In the genomic region with DNA sequence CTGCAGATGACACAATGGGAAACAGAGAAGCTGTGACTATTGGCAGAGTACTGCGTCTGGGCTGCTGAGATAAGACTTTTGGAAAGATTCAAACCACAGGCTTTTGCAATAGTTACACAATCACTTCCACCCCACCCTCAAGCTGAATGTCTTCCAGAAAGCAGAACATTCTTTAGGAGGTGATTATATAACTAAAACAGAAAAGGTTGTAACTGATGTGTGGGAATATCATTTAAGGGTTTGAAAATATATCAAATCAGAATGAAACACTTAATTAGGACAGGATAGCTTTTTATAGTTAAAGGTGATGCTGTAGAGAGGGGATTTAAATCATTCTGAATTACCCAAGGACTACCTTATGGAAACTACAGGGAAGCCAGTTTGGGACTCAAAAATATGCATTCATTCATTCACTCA, we compare ENCODE assay signal across 9 cellular contexts.
A peak's percentile ranks its signal among the peaks of the same experiment; 100 is the strongest.
DNase-seq lines count a peak whose midpoint lies in the region; ATAC-seq, FAIRE-seq and TF ChIP-seq lines count a peak whose summit lies in the region.
"Had no signal": no experiment of that assay in that cellular context is flagged by ENCODE, and none has a peak within 500 bp of the region (broad histone marks: within the 10 kb centered on the region; RNA-seq: fewer than 3 reads in every experiment).

No MANE protein-coding gene starts in this region.

- no peak overlapping the region for H3K18ac ChIP-seq in mesenchymal stem cell (ENCODE audit: low read depth in 1 of 2, low read length in 2 of 2)

- H3K4me1 ChIP-seq in A549: peaks cover 14% of the 10 kb centered on the region
- H3K4me1 ChIP-seq in mesenchymal stem cell (ENCODE audit: control insufficient read depth, insufficient read depth, low read depth, low read length): no peaks in the 10 kb centered on the region
- no peaks in the 10 kb centered on the region for H3K4me1 ChIP-seq in transverse colon

- H2AK5ac ChIP-seq in mesenchymal stem cell (ENCODE audit: low read length, severe bottlenecking): no peak overlapping the region

- no peak for FAIRE-seq in A549 (lab: Jason Lieb, UNC)
- FAIRE-seq: G401.6 had no signal

- H2BK120ac ChIP-seq in mesenchymal stem cell (ENCODE audit: low read depth, low read length): no peak overlapping the region

- H4K8ac ChIP-seq in mesenchymal stem cell (ENCODE audit: low read length): no peak overlapping the region

- H3K9me3 ChIP-seq in A549 (0 out of 3 replicates have a peak, but pooled peaks cover 4% of the 10 kb centered on the region), MG63 (peaks cover 4% of the 10 kb centered on the region), mesenchymal stem cell (ENCODE audit: control insufficient read depth, low read length) (peaks cover 3% of the 10 kb centered on the region), transverse colon (no peaks in the 10 kb centered on the region)

- POLR2A ChIA-PET in A549 (lab: Yijun Ruan, JAX): interaction anchor here (0.8 to 1.3 kb wide), 4 partner anchors 15 to 153 kb away, joined by 3 to 5 read pairs (median 4); partner anchors contain the start of gene SLC25A3

- no peak overlapping the region for H2BK15ac ChIP-seq in mesenchymal stem cell (ENCODE audit: low read depth, poor library complexity, severe bottlenecking)

- no peak for TF ChIP-seq RAD21 in A549 (conservative IDR thresholded peaks at IDR 0.05 in 1 of 2, IDR thresholded peaks at IDR 0.05 in 1 of 2)

- TF ChIP-seq CTCF in A549 (IDR thresholded peaks at IDR 0.05) (no peak), cardiac fibroblast (IDR thresholded peaks at IDR 0.05; ENCODE audit: low read depth, low read length) (no peak), transverse colon (IDR thresholded peaks at IDR 0.05) (no peak)

- H2AFZ ChIP-seq in mesenchymal stem cell (ENCODE audit: low read depth, low read length): no peak overlapping the region

- intact Hi-C loops in transverse colon (cut with DNase I; ENCODE audit: low total_unique reads): no loop called here

- H3K4me2 ChIP-seq in A549 (peak overlapping the region; percentile 10), mesenchymal stem cell (ENCODE audit: low read length, poor library complexity, severe bottlenecking) (no peak overlapping the region)

- TF ChIP-seq POLR2A in A549 (IDR thresholded peaks at IDR 0.05; ENCODE audit: low read length) (no peak), transverse colon (IDR thresholded peaks at IDR 0.05) (no peak)

- H3K36me3 ChIP-seq in MG63 (no peaks in the 10 kb centered on the region), mesenchymal stem cell (ENCODE audit: control insufficient read depth in 1 of 2, insufficient read depth in 2 of 2, low read depth in 1 of 2, low read length in 2 of 2) (no peaks in the 10 kb centered on the region), transverse colon (no peaks in the 10 kb centered on the region)

- H4K91ac ChIP-seq in mesenchymal stem cell (ENCODE audit: low read length): no peak overlapping the region

- no peak overlapping the region for H3K23ac ChIP-seq in mesenchymal stem cell (ENCODE audit: low read length in 2 of 2)

- no peak overlapping the region for H3K14ac ChIP-seq in mesenchymal stem cell (ENCODE audit: low read length in 2 of 2)

- ATAC-seq in A549 (peak; percentile 79 to 90), HG03280 (IDR thresholded peaks at IDR 0.05; ENCODE audit: unreplicated experiment) (no peak)

- peak overlapping the region in 1 of 2 experiments; percentile 76; a peak in 2 of 6 replicates for H3K27ac ChIP-seq in A549
- H3K27ac ChIP-seq in mesenchymal stem cell (ENCODE audit: low read length, poor library complexity, severe bottlenecking): no peak overlapping the region
- peak overlapping the region in 1 of 4 donors; percentile 17 for H3K27ac ChIP-seq in transverse colon

- CTCF ChIA-PET in A549 (lab: Yijun Ruan, JAX): interaction anchor here (0.9 to 2.4 kb wide), 3 partner anchors 15 to 51 kb away, joined by 3 to 11 read pairs (median 5); no protein-coding TSS in a partner anchor

- H2BK5ac ChIP-seq in mesenchymal stem cell (ENCODE audit: low read depth, low read length, poor library complexity, severe bottlenecking): no peak overlapping the region

- H3K4me3 ChIP-seq in A549 (no peak overlapping the region), MG63 (no peak overlapping the region), cardiac fibroblast (replicated peaks in 1 of 2; ENCODE audit: low read depth in 2 of 2, low read length in 2 of 2) (no peak overlapping the region), mesenchymal stem cell (ENCODE audit: insufficient read depth in 1 of 2, low read depth in 1 of 2, low read length in 2 of 2) (no peak overlapping the region), transverse colon (no peak overlapping the region)

- TF ChIP-seq EP300 in A549 (IDR thresholded peaks at IDR 0.05): peak in 1 of 2 experiments; percentile 44; a peak in 2 of 5 replicates
- no peak for TF ChIP-seq EP300 in transverse colon (IDR thresholded peaks at IDR 0.05; ENCODE audit: low read depth)

- 5% methylated on average over 1 of the region's 1 CpG for WGBS in A549 (ENCODE audit: missing lambda C conversion rate)
- no CpG with 5 or more reads among the region's 1 CpG for WGBS in mesenchymal stem cell
- WGBS in transverse colon (ENCODE audit: low coverage in 1 of 2), 2 donors: 0 to 9% methylated on average over 1 of the region's 1 CpG

- H2BK12ac ChIP-seq in mesenchymal stem cell (ENCODE audit: low read length in 2 of 2): no peak overlapping the region

- DNase-seq in A549 (ENCODE audit: low read depth in 1 of 2, low spot score in 1 of 2) (peak in 1 of 2 experiments; percentile 64), MG63 (peak; percentile 80), cardiac fibroblast (ENCODE audit: low read depth in 2 of 2) (peak; percentile 98), mesenchymal stem cell (peak; percentile 95), transverse colon (no peak), NCI-H446 treated with DMSO at 0.1 percent for 48 hours (lab: John Stamatoyannopoulos, UW) (no peak)
- DNase-seq in stimulated activated naive CD4-positive, alpha-beta T cell (lab: John Stamatoyannopoulos, UW): no peak

- in situ Hi-C loops in transverse colon (cut with MboI; ENCODE audit: low pct_ligation_motif_present in 1 of 4, low pct_unique_long_range_greater_than_20kb in 1 of 4, low sequenced_read_pairs in 3 of 4): no loop called here

- H3K79me1 ChIP-seq in mesenchymal stem cell (replicated peaks; ENCODE audit: low read length, poor library complexity, severe bottlenecking): no peaks in the 10 kb centered on the region

- no peak overlapping the region for H3K9ac ChIP-seq in mesenchymal stem cell (ENCODE audit: low read length)

- H3K27me3 ChIP-seq in MG63 (no peaks in the 10 kb centered on the region), mesenchymal stem cell (ENCODE audit: control insufficient read depth in 1 of 2, insufficient read depth in 1 of 2, low read length in 2 of 2) (peaks cover 0 to 44% of the 10 kb centered on the region in 2 experiments), transverse colon (no peaks in the 10 kb centered on the region)

- H3K4ac ChIP-seq in mesenchymal stem cell (ENCODE audit: low read depth in 1 of 2, low read length in 2 of 2): no peak overlapping the region

TF ChIP-seq in A549, 52 proteins besides CTCF, POLR2A, EP300 and RAD21:
- no peak for TF ChIP-seq ZC3H11A (IDR thresholded peaks at IDR 0.05)
- TF ChIP-seq, protein P1, sequence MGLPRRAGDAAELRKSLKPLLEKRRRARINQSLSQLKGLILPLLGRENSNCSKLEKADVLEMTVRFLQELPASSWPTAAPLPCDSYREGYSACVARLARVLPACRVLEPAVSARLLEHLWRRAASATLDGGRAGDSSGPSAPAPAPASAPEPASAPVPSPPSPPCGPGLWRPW (IDR thresholded peaks at IDR 0.05): peak; percentile 81
- peak; percentile 84 to 85 for TF ChIP-seq CEBPB (IDR thresholded peaks at IDR 0.05)
- peak; percentile 16; the same call in 1 of the 2 replicates for TF ChIP-seq JUNB (IDR thresholded peaks at IDR 0.05)
- TF ChIP-seq POLR2AphosphoS2 (conservative IDR thresholded peaks at IDR 0.05; ENCODE audit: low read length): no peak

Comparison
In these comparisons a context has a peak if more than half of its experiments do, and no peak if none do; other contexts are left out.
1. DNase-seq: peak in MG63 (single experiment), cardiac fibroblast (2 of 2) and mesenchymal stem cell (single experiment); none in stimulated activated naive CD4-positive, alpha-beta T cell (0 of 6), transverse colon (single experiment) and NCI-H446 treated with DMSO at 0.1 percent for 48 hours (single experiment).